ENCODE assay signal across 10 cellular contexts in the genomic region with DNA sequence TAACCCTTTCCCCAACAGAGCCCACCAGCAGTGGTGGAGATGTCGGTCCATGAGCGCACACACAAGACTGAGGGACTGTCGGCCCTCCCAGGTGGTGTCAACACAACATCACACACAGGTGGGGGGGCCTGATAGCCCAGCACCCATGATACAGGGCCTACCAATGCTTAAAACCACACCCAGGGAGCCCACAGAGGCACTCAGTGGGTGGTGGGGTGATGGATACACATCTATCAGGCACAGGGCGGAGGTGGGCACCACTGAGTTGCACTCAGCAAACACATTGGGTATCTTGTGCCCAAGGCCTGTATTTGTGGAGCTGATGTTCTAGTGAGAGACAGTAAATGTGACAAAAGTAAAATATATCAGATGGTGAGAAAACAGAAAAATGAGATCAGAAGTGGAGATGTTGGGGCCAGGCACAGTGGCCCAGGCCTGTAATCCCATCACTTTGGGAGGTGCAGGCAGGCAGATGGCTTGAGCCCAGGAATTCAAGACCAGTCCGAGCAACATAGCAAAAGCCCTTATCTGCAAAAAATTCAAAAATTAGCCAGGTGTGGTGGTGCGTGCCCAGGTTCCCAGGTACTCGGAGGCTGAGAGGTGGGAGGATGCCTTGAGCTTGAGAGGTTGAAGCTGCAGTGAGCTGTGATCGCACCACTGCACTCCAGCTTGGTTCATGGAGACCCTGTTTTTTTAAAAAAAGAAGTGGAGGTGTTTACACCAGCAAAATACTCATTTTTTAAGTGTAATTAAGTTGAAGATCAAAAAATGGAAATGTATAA. TPM values are rescaled to one million over a fixed set of nuclear protein-coding genes. Genes with fewer than 3 reads are reported as not detected.
A peak's percentile ranks its signal among the peaks of the same experiment; 100 is the strongest.
DNase-seq lines count a peak whose midpoint lies in the region; ATAC-seq and TF ChIP-seq lines count a peak whose summit lies in the region.
"Had no signal": no experiment of that assay in that cellular context is flagged by ENCODE, and none has a peak within 500 bp of the region (broad histone marks: within the 10 kb centered on the region; RNA-seq: fewer than 3 reads in every experiment).

No MANE protein-coding gene starts in this region.

- H3K36me3 ChIP-seq in left lung, result peaks cover 0 to 22% of the 10 kb centered on the region in 2 donors

- ATAC-seq in activated T-cell treated with anti-CD3 and anti-CD28 coated beads, Interleukin-2, amount 50 U/mL, for 4 hours, result no peak
- no peak for ATAC-seq in activated CD8-positive, alpha-beta T cell treated with anti-CD3 and anti-CD28 coated beads, Interleukin-2, amount 10 ng/mL, durations not matched to agents 7 days and 5 days
- no peak for ATAC-seq in left lung
- ATAC-seq in HG03442 (IDR thresholded peaks at IDR 0.05; ENCODE audit: unreplicated experiment), result no peak
- no peak for ATAC-seq in GM21619 (IDR thresholded peaks at IDR 0.05; ENCODE audit: unreplicated experiment)

- CTCF ChIA-PET in activated CD8-positive, alpha-beta T cell treated with anti-CD3 and anti-CD28 coated beads, Interleukin-2, amount 10 ng/mL, durations not matched to agents 7 days and 5 days (lab: Charles Lee), result interaction anchor here (0.6 to 3.9 kb wide), 4 partner anchors 9 to 50 kb away, joined by 3 to 64 read pairs (median 3); a partner anchor contains a TSS

- H3K27me3 ChIP-seq in left lung, result no peaks in the 10 kb centered on the region

- intact Hi-C loops in left lung (cut with DNase I), result no loop called here

- peaks cover 65% of the 10 kb centered on the region for H3K4me1 Mint-ChIP-seq in activated T-cell treated with anti-CD3 and anti-CD28 coated beads, Interleukin-2, amount 50 U/mL, for 4 hours (ENCODE audit: low read depth)
- H3K4me1 Mint-ChIP-seq in activated CD8-positive, alpha-beta T cell treated with anti-CD3 and anti-CD28 coated beads, Interleukin-2, amount 10 ng/mL, durations not matched to agents 7 days and 5 days (ENCODE audit: low read depth), result peaks cover 81% of the 10 kb centered on the region

- H3K27ac Mint-ChIP-seq in activated CD8-positive, alpha-beta T cell treated with anti-CD3 and anti-CD28 coated beads, Interleukin-2, amount 10 ng/mL, durations not matched to agents 7 days and 5 days, result peak overlapping the region; percentile 12

- H3K9me3 ChIP-seq in left lung, result no peaks in the 10 kb centered on the region

- H3K4me1 ChIP-seq in left lung, result peaks cover 29 to 77% of the 10 kb centered on the region in 2 donors

- H3K27me3 Mint-ChIP-seq in activated T-cell treated with anti-CD3 and anti-CD28 coated beads, Interleukin-2, amount 50 U/mL, for 4 hours (ENCODE audit: low read depth), result no peaks in the 10 kb centered on the region
- H3K27me3 Mint-ChIP-seq in activated CD8-positive, alpha-beta T cell treated with anti-CD3 and anti-CD28 coated beads, Interleukin-2, amount 10 ng/mL, durations not matched to agents 7 days and 5 days (ENCODE audit: low read depth), result no peaks in the 10 kb centered on the region

- peak overlapping the region; percentile 84 to 99 for H3K27ac ChIP-seq in left lung
- peak overlapping the region; percentile 4 for H3K27ac ChIP-seq in substantia nigra (ENCODE audit: low read depth, low read length, poor library complexity, severe bottlenecking)

- TF ChIP-seq CTCF in left lung (IDR thresholded peaks at IDR 0.05), result no peak

- H3K4me3 ChIP-seq in left lung, result no peak overlapping the region

- DNase-seq in activated T-cell treated with anti-CD3 and anti-CD28 coated beads, Interleukin-2, amount 50 U/mL, for 4 hours, result no peak
- DNase-seq in activated T-cell treated with anti-CD3 and anti-CD28 coated beads, Interleukin-2, amount 50 U/mL, for 48 hours, result no peak
- no peak for DNase-seq in activated CD8-positive, alpha-beta T cell treated with anti-CD3 and anti-CD28 coated beads, Interleukin-2, amount 10 ng/mL, durations not matched to agents 7 days and 5 days
- DNase-seq in left lung, result no peak
- DNase-seq in substantia nigra (lab: John Stamatoyannopoulos, UW), result no peak
- DNase-seq in stimulated activated CD4-positive, alpha-beta T cell treated with anti-CD3 and anti-CD28 coated beads, Interleukin-2, amount 100 ng/mL, for 48 hours, result no peak
- DNase-seq: activated CD4-positive, CD25-positive, alpha-beta regulatory T cell; stimulated activated CD4-positive, alpha-beta T cell treated with anti-CD3 and anti-CD28 coated beads, Interleukin-4, amount 100 ng/mL, for 24 hours had no signal

- peak overlapping the region; percentile 38 for H3K4me3 Mint-ChIP-seq in activated T-cell treated with anti-CD3 and anti-CD28 coated beads, Interleukin-2, amount 50 U/mL, for 4 hours
- H3K4me3 Mint-ChIP-seq in activated CD8-positive, alpha-beta T cell treated with anti-CD3 and anti-CD28 coated beads, Interleukin-2, amount 10 ng/mL, durations not matched to agents 7 days and 5 days, result peak overlapping the region; percentile 8

- POLR2A ChIA-PET in activated CD8-positive, alpha-beta T cell treated with anti-CD3 and anti-CD28 coated beads, Interleukin-2, amount 10 ng/mL, durations not matched to agents 7 days and 5 days (lab: Charles Lee), result interaction anchor here (5.4 to 6.4 kb wide), 2 partner anchors 8 to 12 kb away, joined by 93 to 100 read pairs; a partner anchor contains a TSS

- no peaks in the 10 kb centered on the region for H3K9me3 Mint-ChIP-seq in activated T-cell treated with anti-CD3 and anti-CD28 coated beads, Interleukin-2, amount 50 U/mL, for 4 hours
- no peaks in the 10 kb centered on the region for H3K9me3 Mint-ChIP-seq in activated CD8-positive, alpha-beta T cell treated with anti-CD3 and anti-CD28 coated beads, Interleukin-2, amount 10 ng/mL, durations not matched to agents 7 days and 5 days (ENCODE audit: insufficient read depth)

- H3K36me3 Mint-ChIP-seq in activated T-cell treated with anti-CD3 and anti-CD28 coated beads, Interleukin-2, amount 50 U/mL, for 4 hours (ENCODE audit: insufficient read depth), result peaks cover 10% of the 10 kb centered on the region
- H3K36me3 Mint-ChIP-seq in activated CD8-positive, alpha-beta T cell treated with anti-CD3 and anti-CD28 coated beads, Interleukin-2, amount 10 ng/mL, durations not matched to agents 7 days and 5 days (ENCODE audit: low read depth), result peaks cover 21% of the 10 kb centered on the region

RNA-seq across cellular contexts. Expression of a gene that starts 6.8 kb away (rescaled TPM):
- total RNA-seq in activated T-cell treated with anti-CD3 and anti-CD28 coated beads, Interleukin-2, amount 50 U/mL, for 4 hours, result 10 to 100 TPM; 39.5 to 50.8 (median 43.7) TPM
- 10 to 100 TPM; 72.4 to 91.4 TPM for total RNA-seq in activated CD8-positive, alpha-beta T cell treated with anti-CD3 and anti-CD28 coated beads, Interleukin-2, amount 10 ng/mL, durations not matched to agents 7 days and 5 days
- total RNA-seq in left lung, result 100 to 1,000 TPM; 165 to 172 TPM

RNA-seq across cellular contexts. Expression of a gene that starts 8.7 kb away (rescaled TPM):
- total RNA-seq in activated T-cell treated with anti-CD3 and anti-CD28 coated beads, Interleukin-2, amount 50 U/mL, for 4 hours, result 10 to 100 TPM; 39.5 to 43.1 (median 39.7) TPM
- total RNA-seq in activated CD8-positive, alpha-beta T cell treated with anti-CD3 and anti-CD28 coated beads, Interleukin-2, amount 10 ng/mL, durations not matched to agents 7 days and 5 days, result 10 to 100 TPM; 32.6 to 39.3 TPM
- 10 to 100 TPM; 29.7 to 32.7 TPM for total RNA-seq in left lung

RNA-seq across cellular contexts. Expression of a gene that starts 9.0 kb away (rescaled TPM):
- 10 to 100 TPM; 48.0 to 50.8 (median 50.2) TPM for total RNA-seq in activated T-cell treated with anti-CD3 and anti-CD28 coated beads, Interleukin-2, amount 50 U/mL, for 4 hours
- total RNA-seq in activated CD8-positive, alpha-beta T cell treated with anti-CD3 and anti-CD28 coated beads, Interleukin-2, amount 10 ng/mL, durations not matched to agents 7 days and 5 days, result 10 to 100 TPM; 48.2 to 48.9 TPM
- total RNA-seq in left lung, result 10 to 100 TPM; 31.0 to 36.1 TPM

RNA-seq across cellular contexts. Expression of a gene that starts 12.6 kb away (rescaled TPM):
- total RNA-seq in activated T-cell treated with anti-CD3 and anti-CD28 coated beads, Interleukin-2, amount 50 U/mL, for 4 hours, result 10 to 100 TPM; 22.0 to 23.7 (median 22.0) TPM
- total RNA-seq in activated CD8-positive, alpha-beta T cell treated with anti-CD3 and anti-CD28 coated beads, Interleukin-2, amount 10 ng/mL, durations not matched to agents 7 days and 5 days, result 10 to 100 TPM; 64.4 to 68.5 TPM
- 10 to 100 TPM; 39.5 to 50.8 TPM for total RNA-seq in left lung

RNA-seq across cellular contexts. Expression of a gene that starts 35.9 kb away (rescaled TPM):
- 1,000 to 10,000 TPM; 3,250 to 3,505 (median 3,474) TPM for total RNA-seq in activated T-cell treated with anti-CD3 and anti-CD28 coated beads, Interleukin-2, amount 50 U/mL, for 4 hours
- total RNA-seq in activated CD8-positive, alpha-beta T cell treated with anti-CD3 and anti-CD28 coated beads, Interleukin-2, amount 10 ng/mL, durations not matched to agents 7 days and 5 days, result 1,000 to 10,000 TPM; 2,100 to 2,157 TPM
- 1,000 to 10,000 TPM; 1,507 to 1,549 TPM for total RNA-seq in left lung
